ENCODE assay signal across 21 cellular contexts in genomic region chr9:118652258-118652657, GRCh38.
"Had no signal": no experiment of that assay in that cellular context is flagged by ENCODE, and none has a peak within 500 bp of the region (broad histone marks: within the 10 kb centered on the region; RNA-seq: fewer than 3 reads in every experiment).

No MANE protein-coding gene starts in this region.

- H3K9ac ChIP-seq: parathyroid adenoma had no signal

- H3K36me3 ChIP-seq: esophagus muscularis mucosa, gastroesophageal sphincter, prostate gland, right lobe of liver, tibial nerve, upper lobe of right lung, vagina had no signal

- H3K9me3 Mint-ChIP-seq: endodermal cell, nephron progenitor cell had no signal

- H3K4me1 ChIP-seq: esophagus muscularis mucosa, gastroesophageal sphincter, parathyroid adenoma, prostate gland, right lobe of liver, tibial nerve, upper lobe of right lung, vagina had no signal

- H3K27ac ChIP-seq: coronary artery, esophagus muscularis mucosa, gastroesophageal sphincter, parathyroid adenoma, prostate gland, right lobe of liver, tibial nerve, upper lobe of right lung, vagina had no signal

- H3K79me2 ChIP-seq: parathyroid adenoma had no signal

- FAIRE-seq: endothelial cell of umbilical vein, kidney had no signal

- H3K9me3 ChIP-seq: prostate gland, right lobe of liver, tibial nerve, upper lobe of right lung, vagina had no signal

- H2AFZ ChIP-seq: parathyroid adenoma had no signal

- DNase-seq: effector CD4-positive, alpha-beta T cell; endodermal cell; immature natural killer cell; kidney; left colon; naive thymus-derived CD4-positive, alpha-beta T cell; nephron progenitor cell; right lobe of liver; stimulated activated CD4-positive, alpha-beta T cell treated with anti-CD3 and anti-CD28 coated beads, Interleukin-4, amount 100 ng/mL, for 1 hour; stimulated activated CD8-positive, alpha-beta memory T cell treated with anti-CD3 and anti-CD28 coated beads, Interleukin-4, amount 100 ng/mL, for 48 hours; upper lobe of right lung had no signal

- H3K27me3 ChIP-seq: esophagus muscularis mucosa, gastroesophageal sphincter, right lobe of liver, tibial nerve, upper lobe of right lung, vagina had no signal

- H3K36me3 Mint-ChIP-seq: immature natural killer cell; naive thymus-derived CD4-positive, alpha-beta T cell; stimulated activated effector memory CD8-positive, alpha-beta T cell treated with anti-CD3 and anti-CD28 coated beads, Interleukin-12 subunit alpha, Interleukin-12 subunit beta, amount 100 ng/mL, for 72 hours had no signal

- H3K4me3 ChIP-seq: coronary artery, esophagus muscularis mucosa, gastroesophageal sphincter, prostate gland, right lobe of liver, tibial nerve, upper lobe of right lung, vagina had no signal

- H3K4me3 Mint-ChIP-seq: endodermal cell; immature natural killer cell; naive thymus-derived CD4-positive, alpha-beta T cell; nephron progenitor cell; stimulated activated effector memory CD8-positive, alpha-beta T cell treated with anti-CD3 and anti-CD28 coated beads, Interleukin-12 subunit alpha, Interleukin-12 subunit beta, amount 100 ng/mL, for 72 hours; stimulated activated naive CD8-positive, alpha-beta T cell treated with anti-CD3 and anti-CD28 coated beads, Interleukin-15, Interleukin-2, amounts not matched to agents 100 ng/mL and 50 ng/mL, for 24 hours had no signal

- H3K27me3 Mint-ChIP-seq: naive thymus-derived CD4-positive, alpha-beta T cell; stimulated activated naive CD8-positive, alpha-beta T cell treated with anti-CD3 and anti-CD28 coated beads, Interleukin-15, Interleukin-2, amounts not matched to agents 100 ng/mL and 50 ng/mL, for 24 hours had no signal

- H3K27ac Mint-ChIP-seq: endodermal cell; immature natural killer cell; naive thymus-derived CD4-positive, alpha-beta T cell; nephron progenitor cell; stimulated activated effector memory CD8-positive, alpha-beta T cell treated with anti-CD3 and anti-CD28 coated beads, Interleukin-12 subunit alpha, Interleukin-12 subunit beta, amount 100 ng/mL, for 72 hours; stimulated activated naive CD8-positive, alpha-beta T cell treated with anti-CD3 and anti-CD28 coated beads, Interleukin-15, Interleukin-2, amounts not matched to agents 100 ng/mL and 50 ng/mL, for 24 hours had no signal

- H3K4me1 Mint-ChIP-seq: endodermal cell; immature natural killer cell; naive thymus-derived CD4-positive, alpha-beta T cell; nephron progenitor cell; stimulated activated effector memory CD8-positive, alpha-beta T cell treated with anti-CD3 and anti-CD28 coated beads, Interleukin-12 subunit alpha, Interleukin-12 subunit beta, amount 100 ng/mL, for 72 hours had no signal
